ENCODE assay signal across 16 cellular contexts in the genomic region with DNA sequence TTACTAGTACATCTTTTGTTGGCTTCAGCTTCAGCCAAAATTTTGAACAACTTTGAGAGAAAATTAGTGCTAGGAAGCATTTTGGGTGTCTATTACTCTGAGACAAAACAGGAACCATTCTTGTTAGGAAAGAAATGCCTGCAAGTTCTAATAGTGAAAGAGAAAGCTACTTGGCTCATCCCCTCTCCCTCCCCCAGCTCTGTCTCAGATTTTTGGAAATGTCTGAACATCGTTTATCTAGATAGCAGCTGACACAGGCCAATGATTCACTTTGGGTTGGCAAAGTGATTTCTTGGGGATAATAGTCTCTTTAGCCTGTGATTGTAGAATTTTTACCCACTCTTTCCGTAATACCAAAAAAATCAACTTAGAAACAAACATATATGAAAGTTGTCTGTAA. TPM values are rescaled to one million over a fixed set of nuclear protein-coding genes. Genes with fewer than 3 reads are reported as not detected.
DNase-seq lines count a peak whose midpoint lies in the region; TF ChIP-seq lines count a peak whose summit lies in the region.
"Had no signal": no experiment of that assay in that cellular context is flagged by ENCODE, and none has a peak within 500 bp of the region (broad histone marks: within the 10 kb centered on the region; RNA-seq: fewer than 3 reads in every experiment).

No MANE protein-coding gene starts in this region.

- no peak for TF ChIP-seq EP300 in transverse colon (IDR thresholded peaks at IDR 0.05; ENCODE audit: low read depth)

- H3K23ac ChIP-seq in mesenchymal stem cell (ENCODE audit: low read length in 2 of 2) = no peak overlapping the region

- H2AK5ac ChIP-seq in mesenchymal stem cell (ENCODE audit: low read length, severe bottlenecking) = no peak overlapping the region

- no peak overlapping the region for H2BK12ac ChIP-seq in mesenchymal stem cell (ENCODE audit: low read length in 2 of 2)

- TF ChIP-seq POLR2A in transverse colon (IDR thresholded peaks at IDR 0.05) = no peak

- H3K27me3 ChIP-seq in mesenchymal stem cell (ENCODE audit: control insufficient read depth in 1 of 2, insufficient read depth in 1 of 2, low read length in 2 of 2) (no peaks in the 10 kb centered on the region), transverse colon (no peaks in the 10 kb centered on the region)
- H3K27me3 ChIP-seq: BLaER1, body of pancreas had no signal

- H3K27ac ChIP-seq in mesenchymal stem cell (ENCODE audit: low read length, poor library complexity, severe bottlenecking) (no peak overlapping the region), transverse colon (peak overlapping the region in 3 of 4 donors; percentile 35 to 53 (median 43))
- H3K27ac ChIP-seq: BLaER1, body of pancreas had no signal

- TF ChIP-seq CTCF in choroid plexus epithelial cell (conservative IDR thresholded peaks at IDR 0.05; ENCODE audit: low read depth, low read length) (no peak), transverse colon (IDR thresholded peaks at IDR 0.05) (no peak)

- intact Hi-C loops in transverse colon (cut with DNase I; ENCODE audit: low total_unique reads) = no loop called here

- no peak overlapping the region for H2AFZ ChIP-seq in mesenchymal stem cell (ENCODE audit: low read depth, low read length)

- no peak overlapping the region for H3K4me2 ChIP-seq in mesenchymal stem cell (ENCODE audit: low read length, poor library complexity, severe bottlenecking)
- H3K4me2 ChIP-seq: BLaER1 had no signal

- H3K36me3 ChIP-seq in mesenchymal stem cell (ENCODE audit: control insufficient read depth in 1 of 2, insufficient read depth in 2 of 2, low read depth in 1 of 2, low read length in 2 of 2) (no peaks in the 10 kb centered on the region), transverse colon (no peaks in the 10 kb centered on the region)
- H3K36me3 ChIP-seq: BLaER1 had no signal

- DNase-seq in M059J (ENCODE audit: low read depth) = peak; percentile 31
- peak; percentile 47 for DNase-seq in choroid plexus epithelial cell (ENCODE audit: low read depth)
- DNase-seq in mesenchymal stem cell = peak; percentile 26
- DNase-seq in transverse colon = no peak
- DNase-seq in hippocampal formation (lab: John Stamatoyannopoulos, UW) = no peak
- no peak for DNase-seq in G401 (ENCODE audit: low spot score)
- DNase-seq in NCI-H2227 treated with DMSO at 0.1 percent for 48 hours (lab: John Stamatoyannopoulos, UW) = no peak
- DNase-seq: activated CD8-positive, alpha-beta memory T cell treated with anti-CD3 and anti-CD28 coated beads, Interleukin-2, amount 50 U/mL, for 48 hours; activated naive CD4-positive, alpha-beta T cell; H9; NCI-H187; NCI-H510A; T-helper 9 cell had no signal

- peak overlapping the region; percentile 67 for H3K9ac ChIP-seq in mesenchymal stem cell (ENCODE audit: low read length)
- H3K9ac ChIP-seq: BLaER1 had no signal

- H3K9me3 ChIP-seq in mesenchymal stem cell (ENCODE audit: control insufficient read depth, low read length) (no peaks in the 10 kb centered on the region), transverse colon (no peaks in the 10 kb centered on the region)
- H3K9me3 ChIP-seq: BLaER1, body of pancreas had no signal

- no peak overlapping the region for H4K8ac ChIP-seq in mesenchymal stem cell (ENCODE audit: low read length)

- no peak overlapping the region for H2BK15ac ChIP-seq in mesenchymal stem cell (ENCODE audit: low read depth, poor library complexity, severe bottlenecking)

- no peak overlapping the region for H2BK120ac ChIP-seq in mesenchymal stem cell (ENCODE audit: low read depth, low read length)

- in situ Hi-C loops in transverse colon (cut with MboI; ENCODE audit: low pct_ligation_motif_present in 1 of 4, low pct_unique_long_range_greater_than_20kb in 1 of 4, low sequenced_read_pairs in 3 of 4) = no loop called here
- in situ Hi-C loops in G401 (cut with HindIII; ENCODE audit: low sequenced_read_pairs) = no loop called here

- H2BK5ac ChIP-seq in mesenchymal stem cell (ENCODE audit: low read depth, low read length, poor library complexity, severe bottlenecking) = no peak overlapping the region

- H3K18ac ChIP-seq in mesenchymal stem cell (ENCODE audit: low read depth in 1 of 2, low read length in 2 of 2) = no peak overlapping the region

- no CpG with 5 or more reads among the region's 2 CpGs for WGBS in mesenchymal stem cell
- 34 to 54% methylated on average over 2 of the region's 2 CpGs for WGBS in transverse colon (ENCODE audit: low coverage in 1 of 2), 2 donors

- H3K4ac ChIP-seq in mesenchymal stem cell (ENCODE audit: low read depth in 1 of 2, low read length in 2 of 2) = no peak overlapping the region

- no peak overlapping the region for H3K14ac ChIP-seq in mesenchymal stem cell (ENCODE audit: low read length in 2 of 2)

- peaks cover 2% of the 10 kb centered on the region for H3K4me1 ChIP-seq in mesenchymal stem cell (ENCODE audit: control insufficient read depth, insufficient read depth, low read depth, low read length)
- peaks cover 0 to 4% (median 0%) of the 10 kb centered on the region in 4 donors for H3K4me1 ChIP-seq in transverse colon
- H3K4me1 ChIP-seq: BLaER1, body of pancreas had no signal

- no peaks in the 10 kb centered on the region for H3K79me1 ChIP-seq in mesenchymal stem cell (replicated peaks; ENCODE audit: low read length, poor library complexity, severe bottlenecking)

- no peak overlapping the region for H3K4me3 ChIP-seq in choroid plexus epithelial cell (ENCODE audit: low read depth, low read length)
- H3K4me3 ChIP-seq in mesenchymal stem cell (ENCODE audit: insufficient read depth in 1 of 2, low read depth in 1 of 2, low read length in 2 of 2) = peak overlapping the region in 1 of 2 experiments; percentile 53
- H3K4me3 ChIP-seq in transverse colon = no peak overlapping the region
- H3K4me3 ChIP-seq: BLaER1, body of pancreas had no signal

- H4K91ac ChIP-seq in mesenchymal stem cell (ENCODE audit: low read length) = no peak overlapping the region

RNA-seq across cellular contexts. Expression of a gene that starts 42.3 kb away (rescaled TPM):
- 14.0 and 32.0 TPM in 2 replicates for total RNA-seq in M059J (2014; rRNA removed; shearing (Covaris generic))
- polyA plus RNA-seq in mesenchymal stem cell (2013, experiment 1 of 2) = 57.5 TPM
- 57.1 TPM for polyA plus RNA-seq in mesenchymal stem cell (2013, experiment 2 of 2)
- 10 to 100 TPM; 22.5 to 92.5 (median 39.2) TPM for total RNA-seq in transverse colon
- total RNA-seq in G401 (2014; rRNA removed; shearing (Covaris generic)) = not detected in 2 replicates
- total RNA-seq: OCI-LY7 had no signal

Comparison
In these comparisons a context has a peak if more than half of its experiments do, and no peak if none do; other contexts are left out.
1. DNase-seq: peak in M059J (single experiment), choroid plexus epithelial cell (single experiment) and mesenchymal stem cell (single experiment); none in transverse colon (single experiment), hippocampal formation (0 of 2), G401 (single experiment) and NCI-H2227 treated with DMSO at 0.1 percent for 48 hours (single experiment).
2. RNA of a gene that starts 42.3 kb away (total RNA-seq): 22.5 to 92.5 TPM in transverse colon and 14.0 to 32.0 TPM in M059J; not detected in G401; every median in the first group is over 10 times any median in the second.